ENCODE assay signal across 1 cellular context in genomic region chr15:28984421-28985375, GRCh38.
TF ChIP-seq lines count a peak whose summit lies in the region.

No MANE protein-coding gene starts in this region.

TF ChIP-seq in K562, 482 proteins besides CTCF, POLR2A, EP300 and RAD21 (continued from another document):
- TF ChIP-seq MGA (IDR thresholded peaks at IDR 0.05) (no peak), ZNF263 (CRISPR knock-in tag; IDR thresholded peaks at IDR 0.05; ENCODE audit: borderline replicate concordance) (0 out of 2 replicates have a peak, but pooled peaks have one; percentile 21), ID3 (CRISPR knock-in tag; IDR thresholded peaks at IDR 0.05) (no peak), ID3 (tag; IDR thresholded peaks at IDR 0.05) (no peak), BRCA1 (IDR thresholded peaks at IDR 0.05) (no peak), BRCA1 (CRISPR knock-in tag; IDR thresholded peaks at IDR 0.05) (no peak), SIX5 (IDR thresholded peaks at IDR 0.05; ENCODE audit: borderline replicate concordance in 1 of 2, insufficient read depth in 1 of 2, low read depth in 1 of 2, low read length in 2 of 2) (no peak), DIDO1 (tag; IDR thresholded peaks at IDR 0.05; ENCODE audit: low read depth) (no peak), NR3C1 (CRISPR knock-in tag; IDR thresholded peaks at IDR 0.05) (no peak), ZNF143 (CRISPR knock-in tag; IDR thresholded peaks at IDR 0.05) (no peak)
- TF ChIP-seq, protein P1, sequence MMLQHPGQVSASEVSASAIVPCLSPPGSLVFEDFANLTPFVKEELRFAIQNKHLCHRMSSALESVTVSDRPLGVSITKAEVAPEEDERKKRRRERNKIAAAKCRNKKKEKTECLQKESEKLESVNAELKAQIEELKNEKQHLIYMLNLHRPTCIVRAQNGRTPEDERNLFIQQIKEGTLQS (IDR thresholded peaks at IDR 0.05), result peak; percentile 18; the same call in 1 of the 2 replicates
- TF ChIP-seq, protein P1 (CRISPR knock-in tag; conservative IDR thresholded peaks at IDR 0.05), result no peak
